ENCODE assay signal across 8 cellular contexts in genomic region chrX:13051529-13052172, GRCh38. TPM values are rescaled to one million over a fixed set of nuclear protein-coding genes. Genes with fewer than 3 reads are reported as not detected.
DNase-seq lines count a peak whose midpoint lies in the region; ATAC-seq, FAIRE-seq and TF ChIP-seq lines count a peak whose summit lies in the region.

No MANE protein-coding gene starts in this region.

- H3K4me1 Mint-ChIP-seq in central memory CD8-positive, alpha-beta T cell, result peaks cover 22% of the 10 kb centered on the region

- H3K27ac ChIP-seq in BLaER1 treated with 17β-estradiol and CSF1 and Interleukin-3, amounts not matched to agents 10 nM and 100 nM, result peak overlapping the region in 10 of 11 experiments; percentile 4 to 74 (median 52); a peak in 18 of 22 replicates
- peak overlapping the region in 2 of 4 donors; percentile 34 to 54 for H3K27ac ChIP-seq in gastroesophageal sphincter

- no peak overlapping the region for H3K4me3 ChIP-seq in BLaER1 treated with 17β-estradiol and CSF1 and Interleukin-3, amounts not matched to agents 10 nM and 100 nM
- no peak overlapping the region for H3K4me3 ChIP-seq in gastroesophageal sphincter

- no peak for TF ChIP-seq CTCF in gastroesophageal sphincter (IDR thresholded peaks at IDR 0.05)

- H4K20me1 ChIP-seq in BLaER1 treated with 17β-estradiol and CSF1 and Interleukin-3, amounts not matched to agents 10 nM and 100 nM, result no peaks in the 10 kb centered on the region

- WGBS in gastroesophageal sphincter (ENCODE audit: low coverage in 1 of 2), 2 donors, result 56 to 70% methylated on average over 4 of the region's 4 CpGs

- ATAC-seq in HG03565 (IDR thresholded peaks at IDR 0.05; ENCODE audit: unreplicated experiment) (peak; percentile 64), gastroesophageal sphincter (no peak)
- peak; percentile 73 for ATAC-seq in central memory CD8-positive, alpha-beta T cell (replicated peaks; ENCODE audit: extremely low read depth, poor library complexity, severe bottlenecking)

- TF ChIP-seq POLR2A in gastroesophageal sphincter (IDR thresholded peaks at IDR 0.05), result no peak

- peaks cover 0 to 5% (median 0%) of the 10 kb centered on the region in 11 experiments; a peak in 1 of 22 replicates for H3K27me3 ChIP-seq in BLaER1 treated with 17β-estradiol and CSF1 and Interleukin-3, amounts not matched to agents 10 nM and 100 nM
- H3K27me3 ChIP-seq in gastroesophageal sphincter, result no peaks in the 10 kb centered on the region

- peak overlapping the region; percentile 6 for H3K4me3 Mint-ChIP-seq in central memory CD8-positive, alpha-beta T cell

- H3K36me3 ChIP-seq in BLaER1 treated with 17β-estradiol and CSF1 and Interleukin-3, amounts not matched to agents 10 nM and 100 nM, result no peaks in the 10 kb centered on the region
- no peaks in the 10 kb centered on the region for H3K36me3 ChIP-seq in gastroesophageal sphincter

- FAIRE-seq in GM19239 (lab: Jason Lieb, UNC), result peak; percentile 23

- H3K9me3 ChIP-seq in BLaER1 treated with 17β-estradiol and CSF1 and Interleukin-3, amounts not matched to agents 10 nM and 100 nM (replicated peaks in 1 of 11), result peaks cover 0 to 47% (median 26%) of the 10 kb centered on the region in 11 experiments; a peak in 19 of 22 replicates
- no peaks in the 10 kb centered on the region for H3K9me3 ChIP-seq in gastroesophageal sphincter

- peaks cover 13 to 69% (median 23%) of the 10 kb centered on the region in 10 experiments for H3K4me1 ChIP-seq in BLaER1 treated with 17β-estradiol and CSF1 and Interleukin-3, amounts not matched to agents 10 nM and 100 nM
- H3K4me1 ChIP-seq in gastroesophageal sphincter, result no peaks in the 10 kb centered on the region

- no peaks in the 10 kb centered on the region for H3K27me3 Mint-ChIP-seq in central memory CD8-positive, alpha-beta T cell

- TF ChIP-seq EP300 in gastroesophageal sphincter (IDR thresholded peaks at IDR 0.05), result no peak

- peak overlapping the region; percentile 24 to 57 (median 41); a peak in 20 of 22 replicates for H3K4me2 ChIP-seq in BLaER1 treated with 17β-estradiol and CSF1 and Interleukin-3, amounts not matched to agents 10 nM and 100 nM

- peak overlapping the region in 2 of 11 experiments; percentile 9 to 17; a peak in 4 of 22 replicates for H3K9ac ChIP-seq in BLaER1 treated with 17β-estradiol and CSF1 and Interleukin-3, amounts not matched to agents 10 nM and 100 nM

- no peaks in the 10 kb centered on the region for H3K9me3 Mint-ChIP-seq in central memory CD8-positive, alpha-beta T cell

- peaks cover 1% of the 10 kb centered on the region for H3K36me3 Mint-ChIP-seq in central memory CD8-positive, alpha-beta T cell (ENCODE audit: insufficient read depth)

- H3K27ac Mint-ChIP-seq in central memory CD8-positive, alpha-beta T cell (ENCODE audit: low read depth), result peak overlapping the region; percentile 78

- DNase-seq in GM19239 (ENCODE audit: insufficient read length, low spot score), result no peak
- peak in 1 of 2 donors; percentile 26 for DNase-seq in central memory CD8-positive, alpha-beta T cell (ENCODE audit: low spot score in 2 of 2)
- DNase-seq in NCI-H1105 (lab: John Stamatoyannopoulos, UW), result no peak
- DNase-seq in NCI-H128 (lab: John Stamatoyannopoulos, UW; ENCODE audit: unreplicated experiment), result no peak
- no peak for DNase-seq in NCI-H82 treated with DMSO at 0.1 percent for 48 hours (lab: John Stamatoyannopoulos, UW; ENCODE audit: unreplicated experiment)

RNA-seq across cellular contexts. Expression of gene FAM9C, which starts 7.2 kb away (rescaled TPM):
- total RNA-seq in gastroesophageal sphincter, result not detected
